25 cellular contexts compared by ENCODE assay signal in the genomic region with DNA sequence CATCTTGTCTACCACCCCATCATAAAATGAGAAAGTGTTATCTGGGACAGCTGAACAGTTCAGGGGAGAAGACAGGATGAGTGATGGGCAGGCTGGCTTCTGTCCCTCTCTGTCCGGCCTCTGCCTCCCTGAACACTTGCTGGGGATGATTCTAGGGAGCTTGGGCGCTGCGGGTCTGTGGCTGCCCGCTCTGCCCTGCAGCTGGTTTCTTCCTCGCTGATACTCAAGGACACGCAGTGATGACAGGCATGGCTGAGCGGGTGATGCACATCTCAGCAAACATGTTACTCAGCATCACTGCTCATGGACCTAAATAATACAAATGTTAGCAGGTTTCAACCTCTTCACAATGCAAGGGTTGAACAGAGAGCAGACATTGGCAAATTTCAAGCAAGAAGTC.
DNase-seq lines count a peak whose midpoint lies in the region; ATAC-seq, FAIRE-seq and TF ChIP-seq lines count a peak whose summit lies in the region.
"Had no signal": no experiment of that assay in that cellular context is flagged by ENCODE, and none has a peak within 500 bp of the region (broad histone marks: within the 10 kb centered on the region; RNA-seq: fewer than 3 reads in every experiment).

No MANE protein-coding gene starts in this region.

- H3K4me3 ChIP-seq in BLaER1 treated with 17β-estradiol and CSF1 and Interleukin-3, amounts not matched to agents 10 nM and 100 nM = no peak overlapping the region
- H3K4me3 ChIP-seq in GM12878 = no peak overlapping the region
- no peak overlapping the region for H3K4me3 ChIP-seq in body of pancreas
- no peak overlapping the region for H3K4me3 ChIP-seq in PC-3 (ENCODE audit: low read length)

- no peaks in the 10 kb centered on the region for H3K27me3 ChIP-seq in BLaER1 treated with 17β-estradiol and CSF1 and Interleukin-3, amounts not matched to agents 10 nM and 100 nM
- no peaks in the 10 kb centered on the region; a peak in 1 of 4 replicates for H3K27me3 ChIP-seq in GM12878 (replicated peaks in 1 of 2; ENCODE audit: control insufficient read depth in 2 of 2, insufficient read depth in 2 of 2, low read length in 1 of 2)
- H3K27me3 ChIP-seq in body of pancreas = no peaks in the 10 kb centered on the region
- H3K27me3 ChIP-seq in PC-3 (ENCODE audit: low read length) = peaks cover 61% of the 10 kb centered on the region
- H3K27me3 ChIP-seq: BE2C had no signal

- intact Hi-C loops in GM12878 (cut with micrococcal nuclease; ENCODE audit: unreplicated experiment) = no loop called here
- intact Hi-C loops in body of pancreas (cut with DNase I) = no loop called here
- intact Hi-C loops in PC-3 (cut with micrococcal nuclease) = no loop called here

- H3K4me2 ChIP-seq in BLaER1 treated with 17β-estradiol and CSF1 and Interleukin-3, amounts not matched to agents 10 nM and 100 nM = peak overlapping the region in 6 of 11 experiments; percentile 3 to 69 (median 44); a peak in 11 of 22 replicates
- H3K4me2 ChIP-seq in GM12878 (ENCODE audit: control insufficient read depth, insufficient read depth) (no peak overlapping the region), PC-3 (ENCODE audit: low read length) (no peak overlapping the region)

- DNase-seq in GM12878 (ENCODE audit: low read depth, low spot score) (no peak), retina (peak; percentile 40), body of pancreas (no peak), T-helper 9 cell (no peak), NCI-H345 treated with DMSO at 0.1 percent for 48 hours (lab: John Stamatoyannopoulos, UW; ENCODE audit: unreplicated experiment) (no peak), PC-3 (no peak)
- DNase-seq: 8988T; ACHN; BE2C; C1 segment of cervical spinal cord; CD4-positive, alpha-beta memory T cell; CD4-positive, CD25-positive, alpha-beta regulatory T cell; CD8-positive, alpha-beta memory T cell; COR-L47; DMS 273 treated with DMSO at 0.1 percent for 48 hours; DMS153; DMS53; DMS79; DND-41; EL; GF-D8 had no signal

- in situ Hi-C loops in GM12878 (cut with MboI) = no loop called here

- no peaks in the 10 kb centered on the region for H3K79me2 ChIP-seq in GM12878 (ENCODE audit: control insufficient read depth, insufficient read depth, low read length)
- H3K79me2 ChIP-seq in PC-3 (ENCODE audit: low read length) = no peaks in the 10 kb centered on the region

- TF ChIP-seq CTCF in GM12878 (IDR thresholded peaks at IDR 0.05 in 2 of 3, conservative IDR thresholded peaks at IDR 0.05 in 1 of 3; ENCODE audit: control insufficient read depth in 2 of 3, extremely low read depth in 1 of 3, insufficient read depth in 1 of 3, low read depth in 3 of 3, low read length in 3 of 3) (no peak), body of pancreas (IDR thresholded peaks at IDR 0.05) (no peak), PC-3 (conservative IDR thresholded peaks at IDR 0.05; ENCODE audit: low read depth, low read length) (no peak)

- ATAC-seq in GM12878 (no peak), body of pancreas (no peak), PC-3 (no peak)

- H3K27ac ChIP-seq in BLaER1 treated with 17β-estradiol and CSF1 and Interleukin-3, amounts not matched to agents 10 nM and 100 nM = no peak overlapping the region
- H3K27ac ChIP-seq in GM12878 (ENCODE audit: control insufficient read depth, insufficient read depth) = no peak overlapping the region
- H3K27ac ChIP-seq in body of pancreas = no peak overlapping the region
- no peak overlapping the region for H3K27ac ChIP-seq in PC-3 (ENCODE audit: low read length)

- BruUV-seq in GM12878 (replicated peaks; lab: Mats Ljungman, UMichigan) = no TSS peak
- no TSS peak for BruUV-seq in PC-3 (replicated peaks; lab: Mats Ljungman, UMichigan)

- no peaks in the 10 kb centered on the region for H4K20me1 ChIP-seq in BLaER1 treated with 17β-estradiol and CSF1 and Interleukin-3, amounts not matched to agents 10 nM and 100 nM
- no peaks in the 10 kb centered on the region for H4K20me1 ChIP-seq in GM12878 (ENCODE audit: control insufficient read depth, insufficient read depth)
- no peaks in the 10 kb centered on the region for H4K20me1 ChIP-seq in PC-3 (ENCODE audit: low read length)

- SMC1A ChIA-PET in GM12878 (lab: Charles Lee; ENCODE audit: uncharacterized antibody, unreplicated experiment) = no interaction called here

- no peaks in the 10 kb centered on the region for H3K36me3 ChIP-seq in BLaER1 treated with 17β-estradiol and CSF1 and Interleukin-3, amounts not matched to agents 10 nM and 100 nM
- H3K36me3 ChIP-seq in GM12878 (ENCODE audit: control insufficient read depth in 2 of 2, insufficient read depth in 2 of 2, low read length in 1 of 2) = no peaks in the 10 kb centered on the region
- no peaks in the 10 kb centered on the region for H3K36me3 ChIP-seq in body of pancreas (replicated peaks in 1 of 2; ENCODE audit: insufficient read depth in 1 of 2, low read depth in 2 of 2)
- H3K36me3 ChIP-seq in PC-3 (ENCODE audit: low read depth, low read length) = no peaks in the 10 kb centered on the region
- H3K36me3 ChIP-seq: BE2C had no signal

- H3K9ac ChIP-seq in BLaER1 treated with 17β-estradiol and CSF1 and Interleukin-3, amounts not matched to agents 10 nM and 100 nM = no peak overlapping the region
- no peak overlapping the region for H3K9ac ChIP-seq in GM12878 (ENCODE audit: control insufficient read depth, insufficient read depth, low read length)
- no peak overlapping the region for H3K9ac ChIP-seq in PC-3 (ENCODE audit: low read length)

- H3K9me3 ChIP-seq in BLaER1 treated with 17β-estradiol and CSF1 and Interleukin-3, amounts not matched to agents 10 nM and 100 nM (replicated peaks in 1 of 11) = peaks cover 0 to 9% (median under 1%) of the 10 kb centered on the region in 11 experiments; a peak in 8 of 22 replicates
- H3K9me3 ChIP-seq in GM12878 (replicated peaks; ENCODE audit: control insufficient read depth, insufficient read depth, low read length) = no peaks in the 10 kb centered on the region
- no peaks in the 10 kb centered on the region for H3K9me3 ChIP-seq in body of pancreas
- no peaks in the 10 kb centered on the region for H3K9me3 ChIP-seq in PC-3 (ENCODE audit: low read length)
- H3K9me3 ChIP-seq: BE2C had no signal

- TF ChIP-seq RAD21 in GM12878 (IDR thresholded peaks at IDR 0.05; ENCODE audit: insufficient read depth, low read depth, low read length) = no peak

- FAIRE-seq in GM12878 (lab: Jason Lieb, UNC) = no peak
- FAIRE-seq: A204.1, GM12892, GM18507 had no signal

- TF ChIP-seq POLR2A in GM12878 (IDR thresholded peaks at IDR 0.05; ENCODE audit: low read depth, low read length) = no peak
- TF ChIP-seq POLR2A in body of pancreas (IDR thresholded peaks at IDR 0.05) = no peak

- RAD21 ChIA-PET in GM12878 (lab: Charles Lee; ENCODE audit: unreplicated experiment) = no interaction called here

- H3K4me1 ChIP-seq in BLaER1 treated with 17β-estradiol and CSF1 and Interleukin-3, amounts not matched to agents 10 nM and 100 nM = peaks cover 0 to 35% (median 16%) of the 10 kb centered on the region in 10 experiments; a peak in 11 of 20 replicates
- H3K4me1 ChIP-seq in GM12878 (ENCODE audit: control insufficient read depth, insufficient read depth, low read length) (no peaks in the 10 kb centered on the region), body of pancreas (no peaks in the 10 kb centered on the region), PC-3 (ENCODE audit: insufficient read depth, low read length) (no peaks in the 10 kb centered on the region)
- H3K4me1 ChIP-seq: BE2C had no signal

- 30% methylated on average over 7 of the region's 7 CpGs for WGBS in GM12878 (ENCODE audit: insufficient coverage, insufficient replicate concordance, low lambda C conversion rate, missing lambda C conversion rate)
- WGBS in body of pancreas, 2 donors = 83 to 84% methylated on average over 7 of the region's 7 CpGs

- TF ChIP-seq EP300 in GM12878 (IDR thresholded peaks at IDR 0.05; ENCODE audit: borderline replicate concordance in 1 of 2, control insufficient read depth in 1 of 2, low read depth in 2 of 2, low read length in 2 of 2) = no peak

- H3K9me2 ChIP-seq in PC-3 (replicated peaks; ENCODE audit: low read length) = no peaks in the 10 kb centered on the region

- H3F3A ChIP-seq in PC-3 (ENCODE audit: low read length, unreplicated experiment) = no peaks in the 10 kb centered on the region

- H2AFZ ChIP-seq in GM12878 (ENCODE audit: control insufficient read depth, low read depth, low read length) = no peak overlapping the region
- H2AFZ ChIP-seq in PC-3 (ENCODE audit: low read length) = no peak overlapping the region

- CTCF ChIA-PET in GM12878 (lab: Yijun Ruan, JAX) (no interaction called here), PC-3 (lab: Charles Lee) (no interaction called here)

- POLR2A ChIA-PET in GM12878 (lab: Charles Lee) (no interaction called here), PC-3 (lab: Charles Lee; ENCODE audit: unreplicated experiment) (no interaction called here)

TF ChIP-seq in GM12878, 131 proteins besides CTCF, POLR2A, EP300 and RAD21:
- no peak for TF ChIP-seq ZNF384 (IDR thresholded peaks at IDR 0.05; ENCODE audit: borderline replicate concordance, low read depth, low read length)
- TF ChIP-seq, protein P1, sequence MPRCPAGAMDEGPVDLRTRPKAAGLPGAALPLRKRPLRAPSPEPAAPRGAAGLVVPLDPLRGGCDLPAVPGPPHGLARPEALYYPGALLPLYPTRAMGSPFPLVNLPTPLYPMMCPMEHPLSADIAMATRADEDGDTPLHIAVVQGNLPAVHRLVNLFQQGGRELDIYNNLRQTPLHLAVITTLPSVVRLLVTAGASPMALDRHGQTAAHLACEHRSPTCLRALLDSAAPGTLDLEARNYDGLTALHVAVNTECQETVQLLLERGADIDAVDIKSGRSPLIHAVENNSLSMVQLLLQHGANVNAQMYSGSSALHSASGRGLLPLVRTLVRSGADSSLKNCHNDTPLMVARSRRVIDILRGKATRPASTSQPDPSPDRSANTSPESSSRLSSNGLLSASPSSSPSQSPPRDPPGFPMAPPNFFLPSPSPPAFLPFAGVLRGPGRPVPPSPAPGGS (IDR thresholded peaks at IDR 0.05; ENCODE audit: borderline replicate concordance, insufficient read depth, low read depth, low read length, poor library complexity, severe bottlenecking) = peak; percentile 32

Comparison
In these comparisons a context has a peak if more than half of its experiments do, and no peak if none do; other contexts are left out.
1. H3K4me2 ChIP-seq: peak in BLaER1 treated with 17β-estradiol and CSF1 and Interleukin-3, amounts not matched to agents 10 nM and 100 nM (6 of 11); none in GM12878 (single experiment) and PC-3 (single experiment).